In the genomic region with DNA sequence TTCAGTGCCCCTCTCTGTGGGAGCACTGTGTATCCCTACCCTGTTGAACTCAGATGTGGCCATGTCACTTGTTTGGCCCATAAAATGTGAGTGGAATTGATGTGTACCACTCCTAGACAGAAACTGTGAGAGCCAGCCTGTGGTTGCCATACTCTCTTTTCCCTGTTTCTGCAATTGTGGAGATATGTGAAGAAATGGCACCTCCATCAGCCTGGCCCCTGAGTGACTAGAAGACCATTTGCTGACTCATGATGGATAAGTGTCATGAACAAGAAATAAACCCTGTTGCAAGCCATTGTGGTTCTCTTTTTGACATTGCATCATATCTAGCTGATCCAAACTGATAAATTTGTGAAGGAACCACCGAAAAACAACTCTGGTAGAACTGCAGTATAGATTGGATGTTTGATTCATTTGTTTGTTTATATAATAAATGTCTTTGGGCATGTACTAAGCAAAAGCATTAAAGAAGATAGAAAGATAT, we compare ENCODE assay signal across 1 cellular context.
A peak's percentile ranks its signal among the peaks of the same experiment; 100 is the strongest.
TF ChIP-seq lines count a peak whose summit lies in the region.

No MANE protein-coding gene starts in this region.

TF ChIP-seq in K562, 482 proteins besides CTCF, POLR2A, EP300 and RAD21 (continued from another document and continues in another):
- no peak for TF ChIP-seq CREB3 (tag; conservative IDR thresholded peaks at IDR 0.05; ENCODE audit: low read depth)
- no peak for TF ChIP-seq NCOA2 (IDR thresholded peaks at IDR 0.05; ENCODE audit: partially characterized antibody in 2 of 2)
- TF ChIP-seq TRIM28 (IDR thresholded peaks at IDR 0.05), result no peak
- no peak for TF ChIP-seq ZNF146 (CRISPR knock-in tag; IDR thresholded peaks at IDR 0.05; ENCODE audit: unreplicated experiment)
- TF ChIP-seq, protein P1, sequence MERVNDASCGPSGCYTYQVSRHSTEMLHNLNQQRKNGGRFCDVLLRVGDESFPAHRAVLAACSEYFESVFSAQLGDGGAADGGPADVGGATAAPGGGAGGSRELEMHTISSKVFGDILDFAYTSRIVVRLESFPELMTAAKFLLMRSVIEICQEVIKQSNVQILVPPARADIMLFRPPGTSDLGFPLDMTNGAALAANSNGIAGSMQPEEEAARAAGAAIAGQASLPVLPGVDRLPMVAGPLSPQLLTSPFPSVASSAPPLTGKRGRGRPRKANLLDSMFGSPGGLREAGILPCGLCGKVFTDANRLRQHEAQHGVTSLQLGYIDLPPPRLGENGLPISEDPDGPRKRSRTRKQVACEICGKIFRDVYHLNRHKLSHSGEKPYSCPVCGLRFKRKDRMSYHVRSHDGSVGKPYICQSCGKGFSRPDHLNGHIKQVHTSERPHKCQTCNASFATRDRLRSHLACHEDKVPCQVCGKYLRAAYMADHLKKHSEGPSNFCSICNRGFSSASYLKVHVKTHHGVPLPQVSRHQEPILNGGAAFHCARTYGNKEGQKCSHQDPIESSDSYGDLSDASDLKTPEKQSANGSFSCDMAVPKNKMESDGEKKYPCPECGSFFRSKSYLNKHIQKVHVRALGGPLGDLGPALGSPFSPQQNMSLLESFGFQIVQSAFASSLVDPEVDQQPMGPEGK (CRISPR knock-in tag; IDR thresholded peaks at IDR 0.05; ENCODE audit: borderline replicate concordance), result no peak
- TF ChIP-seq, protein P2, sequence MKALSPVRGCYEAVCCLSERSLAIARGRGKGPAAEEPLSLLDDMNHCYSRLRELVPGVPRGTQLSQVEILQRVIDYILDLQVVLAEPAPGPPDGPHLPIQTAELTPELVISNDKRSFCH (CRISPR knock-in tag; IDR thresholded peaks at IDR 0.05), result no peak
- TF ChIP-seq, protein P2 (tag; IDR thresholded peaks at IDR 0.05), result no peak
- no peak for TF ChIP-seq ZNF140 (CRISPR knock-in tag; IDR thresholded peaks at IDR 0.05)
- no peak for TF ChIP-seq MIER1 (IDR thresholded peaks at IDR 0.05; ENCODE audit: low read depth)
- TF ChIP-seq TAF15 (IDR thresholded peaks at IDR 0.05; ENCODE audit: low read depth, low read length), result no peak
- no peak for TF ChIP-seq POLR2AphosphoS2 (IDR thresholded peaks at IDR 0.05; ENCODE audit: low read length)
- no peak for TF ChIP-seq PHB (CRISPR knock-in tag; IDR thresholded peaks at IDR 0.05)
- TF ChIP-seq CBX2 (IDR thresholded peaks at IDR 0.05; ENCODE audit: insufficient read depth, low read length, poor library complexity, severe bottlenecking), result no peak
- TF ChIP-seq ZNF644 (tag; IDR thresholded peaks at IDR 0.05; ENCODE audit: low read depth), result 0 out of 2 replicates have a peak, but pooled peaks have one; percentile 45
- no peak for TF ChIP-seq ZFX (CRISPR knock-in tag; IDR thresholded peaks at IDR 0.05)
- TF ChIP-seq, protein P3, sequence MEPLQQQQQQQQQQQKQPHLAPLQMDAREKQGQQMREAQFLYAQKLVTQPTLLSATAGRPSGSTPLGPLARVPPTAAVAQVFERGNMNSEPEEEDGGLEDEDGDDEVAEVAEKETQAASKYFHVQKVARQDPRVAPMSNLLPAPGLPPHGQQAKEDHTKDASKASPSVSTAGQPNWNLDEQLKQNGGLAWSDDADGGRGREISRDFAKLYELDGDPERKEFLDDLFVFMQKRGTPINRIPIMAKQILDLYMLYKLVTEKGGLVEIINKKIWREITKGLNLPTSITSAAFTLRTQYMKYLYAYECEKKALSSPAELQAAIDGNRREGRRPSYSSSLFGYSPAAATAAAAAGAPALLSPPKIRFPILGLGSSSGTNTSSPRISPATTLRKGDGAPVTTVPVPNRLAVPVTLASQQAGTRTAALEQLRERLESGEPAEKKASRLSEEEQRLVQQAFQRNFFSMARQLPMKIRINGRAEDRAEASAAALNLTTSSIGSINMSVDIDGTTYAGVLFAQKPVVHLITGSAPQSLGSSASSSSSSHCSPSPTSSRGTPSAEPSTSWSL (CRISPR knock-in tag; IDR thresholded peaks at IDR 0.05; ENCODE audit: borderline replicate concordance), result no peak
- TF ChIP-seq, protein P4, sequence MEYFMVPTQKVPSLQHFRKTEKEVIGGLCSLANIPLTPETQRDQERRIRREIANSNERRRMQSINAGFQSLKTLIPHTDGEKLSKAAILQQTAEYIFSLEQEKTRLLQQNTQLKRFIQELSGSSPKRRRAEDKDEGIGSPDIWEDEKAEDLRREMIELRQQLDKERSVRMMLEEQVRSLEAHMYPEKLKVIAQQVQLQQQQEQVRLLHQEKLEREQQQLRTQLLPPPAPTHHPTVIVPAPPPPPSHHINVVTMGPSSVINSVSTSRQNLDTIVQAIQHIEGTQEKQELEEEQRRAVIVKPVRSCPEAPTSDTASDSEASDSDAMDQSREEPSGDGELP (CRISPR knock-in tag; IDR thresholded peaks at IDR 0.05; ENCODE audit: borderline replicate concordance), result no peak
- no peak for TF ChIP-seq THAP12 (CRISPR knock-in tag; IDR thresholded peaks at IDR 0.05)
- TF ChIP-seq HNRNPUL1 (IDR thresholded peaks at IDR 0.05; ENCODE audit: low read length), result no peak
- TF ChIP-seq ZBTB12 (CRISPR knock-in tag; IDR thresholded peaks at IDR 0.05), result no peak
- no peak for TF ChIP-seq KLF16 (IDR thresholded peaks at IDR 0.05)
- TF ChIP-seq ZNF444 (CRISPR knock-in tag; IDR thresholded peaks at IDR 0.05), result no peak
- TF ChIP-seq, protein P5, sequence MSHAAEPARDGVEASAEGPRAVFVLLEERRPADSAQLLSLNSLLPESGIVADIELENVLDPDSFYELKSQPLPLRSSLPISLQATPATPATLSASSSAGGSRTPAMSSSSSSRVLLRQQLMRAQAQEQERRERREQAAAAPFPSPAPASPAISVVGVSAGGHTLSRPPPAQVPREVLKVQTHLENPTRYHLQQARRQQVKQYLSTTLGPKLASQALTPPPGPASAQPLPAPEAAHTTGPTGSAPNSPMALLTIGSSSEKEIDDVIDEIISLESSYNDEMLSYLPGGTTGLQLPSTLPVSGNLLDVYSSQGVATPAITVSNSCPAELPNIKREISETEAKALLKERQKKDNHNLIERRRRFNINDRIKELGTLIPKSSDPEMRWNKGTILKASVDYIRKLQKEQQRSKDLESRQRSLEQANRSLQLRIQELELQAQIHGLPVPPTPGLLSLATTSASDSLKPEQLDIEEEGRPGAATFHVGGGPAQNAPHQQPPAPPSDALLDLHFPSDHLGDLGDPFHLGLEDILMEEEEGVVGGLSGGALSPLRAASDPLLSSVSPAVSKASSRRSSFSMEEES (CRISPR knock-in tag; IDR thresholded peaks at IDR 0.05), result no peak
- TF ChIP-seq CHAMP1 (IDR thresholded peaks at IDR 0.05), result no peak; the same call in 1 of the 2 replicates
- TF ChIP-seq NELFE (IDR thresholded peaks at IDR 0.05; ENCODE audit: insufficient read depth, insufficient read length), result no peak
- TF ChIP-seq ZFP91 (CRISPR knock-in tag; IDR thresholded peaks at IDR 0.05), result no peak
- no peak for TF ChIP-seq MTA3 (IDR thresholded peaks at IDR 0.05; ENCODE audit: borderline replicate concordance)
- no peak for TF ChIP-seq NONO (IDR thresholded peaks at IDR 0.05; ENCODE audit: low read depth in 2 of 2, low read length in 1 of 2)
- TF ChIP-seq, protein P6, sequence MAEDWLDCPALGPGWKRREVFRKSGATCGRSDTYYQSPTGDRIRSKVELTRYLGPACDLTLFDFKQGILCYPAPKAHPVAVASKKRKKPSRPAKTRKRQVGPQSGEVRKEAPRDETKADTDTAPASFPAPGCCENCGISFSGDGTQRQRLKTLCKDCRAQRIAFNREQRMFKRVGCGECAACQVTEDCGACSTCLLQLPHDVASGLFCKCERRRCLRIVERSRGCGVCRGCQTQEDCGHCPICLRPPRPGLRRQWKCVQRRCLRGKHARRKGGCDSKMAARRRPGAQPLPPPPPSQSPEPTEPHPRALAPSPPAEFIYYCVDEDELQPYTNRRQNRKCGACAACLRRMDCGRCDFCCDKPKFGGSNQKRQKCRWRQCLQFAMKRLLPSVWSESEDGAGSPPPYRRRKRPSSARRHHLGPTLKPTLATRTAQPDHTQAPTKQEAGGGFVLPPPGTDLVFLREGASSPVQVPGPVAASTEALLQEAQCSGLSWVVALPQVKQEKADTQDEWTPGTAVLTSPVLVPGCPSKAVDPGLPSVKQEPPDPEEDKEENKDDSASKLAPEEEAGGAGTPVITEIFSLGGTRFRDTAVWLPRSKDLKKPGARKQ (CRISPR knock-in tag; IDR thresholded peaks at IDR 0.05), result no peak
- TF ChIP-seq CBFB (CRISPR knock-in tag; IDR thresholded peaks at IDR 0.05), result no peak
- no peak for TF ChIP-seq E4F1 (CRISPR knock-in tag; IDR thresholded peaks at IDR 0.05; ENCODE audit: borderline replicate concordance)
